8 cellular contexts compared by ENCODE assay signal in genomic region chr3:50246517-50246954, GRCh38. TPM values are rescaled to one million over a fixed set of nuclear protein-coding genes. Genes with fewer than 3 reads are reported as not detected.
DNase-seq lines count a peak whose midpoint lies in the region; ATAC-seq lines count a peak whose summit lies in the region.

No MANE protein-coding gene starts in this region.

- peak; percentile 52 for ATAC-seq in GM18909 (IDR thresholded peaks at IDR 0.05; ENCODE audit: poor library complexity, unreplicated experiment)
- peak; percentile 39 for ATAC-seq in HG03159 (IDR thresholded peaks at IDR 0.05; ENCODE audit: unreplicated experiment)

- H3K27me3 Mint-ChIP-seq in immature natural killer cell (ENCODE audit: low read depth in 3 of 3), result peaks cover 3 to 15% (median 3%) of the 10 kb centered on the region in 3 donors

- peak overlapping the region; percentile 93 to 98 (median 96) for H3K27ac Mint-ChIP-seq in immature natural killer cell

- H3K4me3 Mint-ChIP-seq in immature natural killer cell, result peak overlapping the region; percentile 72 to 84 (median 81)

- H3K36me3 Mint-ChIP-seq in immature natural killer cell, result no peaks in the 10 kb centered on the region

- DNase-seq in T-helper 1 cell, result peak; percentile 59 to 89 (median 74)
- peak; percentile 99 for DNase-seq in amniotic epithelial cell (ENCODE audit: low read depth)
- DNase-seq in immature natural killer cell, result peak; percentile 72 to 80 (median 77)
- peak; percentile 84 for DNase-seq in stimulated activated CD4-positive, alpha-beta T cell treated with anti-CD3 and anti-CD28 coated beads, Interleukin-2, amount 100 ng/mL, for 4 hours (ENCODE audit: low read depth)
- DNase-seq in GM19240 (ENCODE audit: insufficient read length, low spot score), result no peak
- no peak for DNase-seq in DMS79 (lab: John Stamatoyannopoulos, UW)

- H3K9me3 Mint-ChIP-seq in immature natural killer cell, result no peaks in the 10 kb centered on the region

- peaks cover 89 to 93% of the 10 kb centered on the region in 2 donors for H3K4me1 Mint-ChIP-seq in immature natural killer cell

RNA-seq across cellular contexts. Expression of gene GNAI2, which starts 10.5 kb away (rescaled TPM):
- 100 to 1,000 TPM; 550 to 903 (median 902) TPM for polyA plus RNA-seq in immature natural killer cell

RNA-seq across cellular contexts. Expression of gene SEMA3B, which starts 22.4 kb away (rescaled TPM):
- not detected for polyA plus RNA-seq in immature natural killer cell

RNA-seq across cellular contexts. Expression of gene LSMEM2, which starts 32.4 kb away (rescaled TPM):
- polyA plus RNA-seq in immature natural killer cell, result not detected

RNA-seq across cellular contexts. Expression of gene SLC38A3, which starts 41.5 kb away (rescaled TPM):
- polyA plus RNA-seq in immature natural killer cell, result not detected

RNA-seq across cellular contexts. Expression of gene IFRD2, which starts 45.7 kb away (rescaled TPM):
- polyA plus RNA-seq in immature natural killer cell, result 10 to 100 TPM; 38.0 to 54.3 (median 51.3) TPM

Comparison
In these comparisons a context has a peak if more than half of its experiments do, and no peak if none do; other contexts are left out.
1. DNase-seq: peak in T-helper 1 cell (5 of 5), amniotic epithelial cell (single experiment), immature natural killer cell (3 of 3) and stimulated activated CD4-positive, alpha-beta T cell treated with anti-CD3 and anti-CD28 coated beads, Interleukin-2, amount 100 ng/mL, for 4 hours (single experiment); none in GM19240 (single experiment) and DMS79 (single experiment).